In genomic region chr18:7577706-7578105, GRCh38 we compare ENCODE assay signal across 2 cellular contexts.
TF ChIP-seq lines count a peak whose summit lies in the region.

No MANE protein-coding gene starts in this region.

TF ChIP-seq in SK-N-SH treated with all-trans-retinoic acid at 6 μM for 48 hours, 23 proteins besides CTCF, POLR2A, EP300 and RAD21 (continued from another document):
- TF ChIP-seq TSHZ2 (CRISPR knock-in tag; IDR thresholded peaks at IDR 0.05): no peak
- no peak for TF ChIP-seq ZC3H10 (CRISPR knock-in tag; IDR thresholded peaks at IDR 0.05)
- no peak for TF ChIP-seq POU6F1 (CRISPR knock-in tag; IDR thresholded peaks at IDR 0.05; ENCODE audit: borderline replicate concordance, low read depth)
- no peak for TF ChIP-seq SNAI2 (CRISPR knock-in tag; IDR thresholded peaks at IDR 0.05)

TF ChIP-seq in SK-N-SH, 30 proteins besides CTCF, POLR2A, EP300 and RAD21 (continued from another document):
- TF ChIP-seq, protein P1, sequence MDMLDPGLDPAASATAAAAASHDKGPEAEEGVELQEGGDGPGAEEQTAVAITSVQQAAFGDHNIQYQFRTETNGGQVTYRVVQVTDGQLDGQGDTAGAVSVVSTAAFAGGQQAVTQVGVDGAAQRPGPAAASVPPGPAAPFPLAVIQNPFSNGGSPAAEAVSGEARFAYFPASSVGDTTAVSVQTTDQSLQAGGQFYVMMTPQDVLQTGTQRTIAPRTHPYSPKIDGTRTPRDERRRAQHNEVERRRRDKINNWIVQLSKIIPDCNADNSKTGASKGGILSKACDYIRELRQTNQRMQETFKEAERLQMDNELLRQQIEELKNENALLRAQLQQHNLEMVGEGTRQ (IDR thresholded peaks at IDR 0.05; ENCODE audit: borderline replicate concordance, low read depth, low read length): no peak
